Comparison of ENCODE assay signal across 20 cellular contexts in the genomic region with DNA sequence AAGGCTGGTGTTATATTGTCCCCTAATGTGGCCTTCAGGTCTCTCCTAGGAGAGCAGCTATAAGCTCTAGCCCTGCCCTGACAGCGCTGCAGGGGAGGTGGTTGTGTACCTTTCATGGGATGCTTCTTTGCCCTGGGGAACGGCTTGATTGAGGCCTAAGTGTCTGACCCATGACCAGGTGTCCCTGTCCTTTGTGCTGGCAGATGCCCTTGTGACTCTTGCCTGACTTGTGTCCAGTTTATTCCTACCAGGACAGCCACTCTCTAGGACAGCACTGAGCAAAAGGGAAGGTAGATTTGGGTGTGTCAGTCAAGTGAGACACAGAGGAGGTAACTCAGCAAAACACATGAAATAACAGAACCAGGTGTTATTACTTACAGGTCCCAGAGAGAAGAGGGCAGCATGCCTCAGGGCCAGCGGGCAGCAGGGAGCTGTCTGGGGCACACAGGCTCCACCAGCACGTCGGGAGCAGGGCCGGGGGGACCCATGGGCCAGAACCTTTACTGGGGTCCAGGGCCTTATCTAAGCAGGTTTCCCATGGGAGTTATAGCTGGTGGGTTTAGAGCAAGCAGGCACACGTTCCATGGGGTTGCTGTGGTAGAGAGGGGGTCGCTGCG. TPM values are rescaled to one million over a fixed set of nuclear protein-coding genes. Genes with fewer than 3 reads are reported as not detected.
"Had no signal": no experiment of that assay in that cellular context is flagged by ENCODE, and none has a peak within 500 bp of the region (broad histone marks: within the 10 kb centered on the region; RNA-seq: fewer than 3 reads in every experiment).

No MANE protein-coding gene starts in this region.

- H3K27me3 ChIP-seq: body of pancreas, hepatocyte, left lung, right atrium auricular region, testis had no signal

- H3K9me3 ChIP-seq: body of pancreas, esophagus squamous epithelium, testis had no signal

- H3K36me3 ChIP-seq: esophagus squamous epithelium, left lung, right atrium auricular region had no signal

- ATAC-seq: activated CD8-positive, alpha-beta T cell treated with anti-CD3 and anti-CD28 coated beads for 36 hours; activated naive CD4-positive, alpha-beta T cell treated with anti-CD3 and anti-CD28 coated beads, Interleukin-2, amount 50 U/mL, for 72 hours; body of pancreas; left lung; natural killer cell; WTC11 had no signal

- H3K4me2 ChIP-seq: hepatocyte had no signal

- H3K4me3 ChIP-seq: body of pancreas, esophagus squamous epithelium, hepatocyte, left lung, right atrium auricular region, testis had no signal

- H2AFZ ChIP-seq: hepatocyte had no signal

- FAIRE-seq: endothelial cell of umbilical vein, kidney, TTC549 had no signal

- H3K27ac ChIP-seq: hepatocyte, left lung, right atrium auricular region, testis had no signal

- DNase-seq: activated CD4-positive, alpha-beta T cell treated with anti-CD3 and anti-CD28 coated beads for 48 hours; activated CD8-positive, alpha-beta T cell treated with anti-CD3 and anti-CD28 coated beads for 36 hours; activated effector memory CD4-positive, alpha-beta T cell treated with anti-CD3 and anti-CD28 coated beads, Interleukin-2, amount 50 U/mL, for 16 hours; activated T-cell treated with anti-CD3 and anti-CD28 coated beads, Interleukin-2, amount 50 U/mL, for 48 hours; body of pancreas; cortex of kidney; effector CD4-positive, alpha-beta T cell; esophagus squamous epithelium; kidney; left lung; natural killer cell; stimulated activated CD4-positive, alpha-beta T cell treated with anti-CD3 and anti-CD28 coated beads, Interleukin-4, amount 100 ng/mL, for 24 hours; testis had no signal

- H3K79me2 ChIP-seq: hepatocyte had no signal

RNA-seq across cellular contexts. Expression of a gene that starts 10.7 kb away (rescaled TPM):
- total RNA-seq: T-helper 2 cell treated with Interferon-gamma antibody and Interleukin-4, amounts not matched to agents 100 ng/mL and 5 ng/mL, for 36 hours had no signal
